12 cellular contexts compared by ENCODE assay signal in the genomic region with DNA sequence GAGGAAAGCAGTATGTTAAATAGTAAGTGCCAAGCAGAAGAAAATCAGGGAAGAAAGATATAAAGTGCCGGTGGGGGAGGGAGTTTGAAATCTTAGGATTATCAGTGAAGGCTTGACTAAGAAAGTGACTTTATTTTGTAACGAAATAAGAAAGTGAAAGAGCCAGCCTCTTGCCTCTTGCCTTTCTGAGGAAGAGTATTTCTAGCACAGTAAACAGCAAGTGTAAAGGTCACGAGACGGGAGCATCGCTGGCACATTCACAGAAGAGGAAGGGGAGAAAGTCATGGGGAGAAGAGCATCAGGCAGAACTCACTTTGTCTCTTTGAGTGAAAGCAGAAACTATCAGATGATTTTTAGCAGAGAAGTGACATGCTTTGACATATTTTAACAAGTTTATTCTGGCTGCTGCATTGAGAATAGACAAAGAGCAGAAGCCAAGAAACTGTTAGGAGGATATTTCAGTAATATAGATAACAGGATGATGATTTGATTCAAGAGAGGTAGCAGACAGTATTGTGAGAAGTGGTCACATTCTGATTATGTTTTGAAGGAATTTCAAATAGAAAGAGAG.
A peak's percentile ranks its signal among the peaks of the same experiment; 100 is the strongest.
DNase-seq lines count a peak whose midpoint lies in the region; ATAC-seq, FAIRE-seq and TF ChIP-seq lines count a peak whose summit lies in the region.
"Had no signal": no experiment of that assay in that cellular context is flagged by ENCODE, and none has a peak within 500 bp of the region (broad histone marks: within the 10 kb centered on the region; RNA-seq: fewer than 3 reads in every experiment).

No MANE protein-coding gene starts in this region.

- intact Hi-C loops in sigmoid colon (cut with DNase I), result loop anchor here (2.0 to 5.0 kb wide), 2 partner anchors 21 to 50 kb away; no protein-coding TSS in a partner anchor

- TF ChIP-seq EP300 in sigmoid colon (IDR thresholded peaks at IDR 0.05), result peak in 1 of 4 donors; percentile 21

- FAIRE-seq in frontal cortex (lab: Jason Lieb, UNC), result no peak

- H3K27me3 ChIP-seq in sigmoid colon, result no peaks in the 10 kb centered on the region
- no peaks in the 10 kb centered on the region for H3K27me3 ChIP-seq in HAP-1 (ENCODE audit: low read depth)
- H3K27me3 ChIP-seq: body of pancreas had no signal

- in situ Hi-C loops in HAP-1 (cut with MboI; ENCODE audit: low sequenced_read_pairs), result no loop called here

- TF ChIP-seq POLR2A in sigmoid colon (IDR thresholded peaks at IDR 0.05), result no peak

- H3K4me1 ChIP-seq in sigmoid colon, result peaks cover 0 to 85% (median 61%) of the 10 kb centered on the region in 4 donors
- peaks cover 18% of the 10 kb centered on the region for H3K4me1 ChIP-seq in HAP-1
- H3K4me1 ChIP-seq: body of pancreas had no signal

- no peaks in the 10 kb centered on the region for H3K9me3 ChIP-seq in sigmoid colon
- no peaks in the 10 kb centered on the region for H3K9me3 ChIP-seq in HAP-1
- H3K9me3 ChIP-seq: body of pancreas had no signal

- peak; percentile 26 for DNase-seq in OCI-M1 (lab: John Stamatoyannopoulos, UW)
- DNase-seq in sigmoid colon, result no peak
- DNase-seq in COLO668 (lab: John Stamatoyannopoulos, UW; ENCODE audit: unreplicated experiment), result no peak
- DNase-seq in HAP-1 (ENCODE audit: low spot score in 2 of 2), result no peak
- DNase-seq in frontal cortex (ENCODE audit: low spot score in 2 of 2), result no peak
- DNase-seq: activated B cell treated with CpG ODN at 0.5 μM for 24 hours, DND-41, KBM-7 had no signal

- peak overlapping the region; percentile 66 to 80 (median 72) for H3K27ac ChIP-seq in sigmoid colon
- H3K27ac ChIP-seq: body of pancreas had no signal

- H3K4me3 ChIP-seq in sigmoid colon (peak overlapping the region in 2 of 4 donors; percentile 13 to 21), HAP-1 (no peak overlapping the region)
- H3K4me3 ChIP-seq: body of pancreas had no signal

- TF ChIP-seq CTCF in sigmoid colon (IDR thresholded peaks at IDR 0.05), result no peak

- WGBS in sigmoid colon, 2 donors, result 36 to 38% methylated on average over 5 of the region's 5 CpGs

- ATAC-seq in GM18867 (IDR thresholded peaks at IDR 0.05; ENCODE audit: unreplicated experiment) (peak; percentile 65), GM21381 (IDR thresholded peaks at IDR 0.05; ENCODE audit: unreplicated experiment) (peak; percentile 46), HG02642 (IDR thresholded peaks at IDR 0.05; ENCODE audit: poor library complexity, unreplicated experiment) (no peak)
- ATAC-seq: body of pancreas had no signal

- H3K36me3 ChIP-seq in sigmoid colon (no peaks in the 10 kb centered on the region), HAP-1 (replicated peaks) (no peaks in the 10 kb centered on the region)
